In genomic region chr14:65016461-65016860, GRCh38 we compare ENCODE assay signal across 20 cellular contexts. TPM values are rescaled to one million over a fixed set of nuclear protein-coding genes. Genes with fewer than 3 reads are reported as not detected.
"Had no signal": no experiment of that assay in that cellular context is flagged by ENCODE, and none has a peak within 500 bp of the region (broad histone marks: within the 10 kb centered on the region; RNA-seq: fewer than 3 reads in every experiment).

No MANE protein-coding gene starts in this region.

- H3K36me3 ChIP-seq: ovary, uterus had no signal

- H3K4me3 ChIP-seq: adrenal gland, heart left ventricle, left ventricle myocardium inferior, ovary, right lobe of liver, tibial artery, uterus had no signal

- H3K4me3 Mint-ChIP-seq: activated naive CD4-positive, alpha-beta T cell treated with anti-CD3 and anti-CD28 coated beads, Interleukin-2, amount 50 U/mL, for 24 hours; activated T-cell treated with anti-CD3 and anti-CD28 coated beads, Interleukin-2, amount 50 U/mL, for 72 hours; memory B cell; stimulated activated memory B cell treated with anti-CD40 and anti-IgM and Interleukin-4, amounts not matched to agents 10 μg/mL and 1 μg/mL and 100 μg/mL, for 72 hours had no signal

- H3K27ac ChIP-seq: epithelial cell of prostate, heart left ventricle, left ventricle myocardium inferior, ovary, right lobe of liver, tibial artery, uterus had no signal

- H3K27me3 ChIP-seq: adrenal gland, heart left ventricle, ovary, right lobe of liver, tibial artery, uterus had no signal

- H3K27me3 Mint-ChIP-seq: activated naive CD4-positive, alpha-beta T cell treated with anti-CD3 and anti-CD28 coated beads, Interleukin-2, amount 50 U/mL, for 24 hours; memory B cell; stimulated activated memory B cell treated with anti-CD40 and anti-IgM and Interleukin-4, amounts not matched to agents 10 μg/mL and 1 μg/mL and 100 μg/mL, for 72 hours had no signal

- H3K9me3 ChIP-seq: adrenal gland, heart left ventricle, left ventricle myocardium inferior, ovary, right lobe of liver, tibial artery, uterus had no signal

- H3K4me1 Mint-ChIP-seq: activated naive CD4-positive, alpha-beta T cell treated with anti-CD3 and anti-CD28 coated beads, Interleukin-2, amount 50 U/mL, for 24 hours; memory B cell; stimulated activated memory B cell treated with anti-CD40 and anti-IgM and Interleukin-4, amounts not matched to agents 10 μg/mL and 1 μg/mL and 100 μg/mL, for 72 hours had no signal

- H3K9me3 Mint-ChIP-seq: activated naive CD4-positive, alpha-beta T cell treated with anti-CD3 and anti-CD28 coated beads, Interleukin-2, amount 50 U/mL, for 24 hours; activated T-cell treated with anti-CD3 and anti-CD28 coated beads, Interleukin-2, amount 50 U/mL, for 72 hours; memory B cell; stimulated activated memory B cell treated with anti-CD40 and anti-IgM and Interleukin-4, amounts not matched to agents 10 μg/mL and 1 μg/mL and 100 μg/mL, for 72 hours had no signal

- H3K27ac Mint-ChIP-seq: activated naive CD4-positive, alpha-beta T cell treated with anti-CD3 and anti-CD28 coated beads, Interleukin-2, amount 50 U/mL, for 24 hours; activated T-cell treated with anti-CD3 and anti-CD28 coated beads, Interleukin-2, amount 50 U/mL, for 72 hours; memory B cell; stimulated activated memory B cell treated with anti-CD40 and anti-IgM and Interleukin-4, amounts not matched to agents 10 μg/mL and 1 μg/mL and 100 μg/mL, for 72 hours had no signal

- DNase-seq: activated CD4-positive, alpha-beta T cell treated with anti-CD3 and anti-CD28 coated beads, Interleukin-2, amount 50 U/mL, for 1 hour; activated CD8-positive, alpha-beta memory T cell treated with anti-CD3 and anti-CD28 coated beads, Interleukin-2, amount 50 U/mL, for 4 hours; activated effector memory CD4-positive, alpha-beta T cell treated with anti-CD3 and anti-CD28 coated beads, Interleukin-2, amount 50 U/mL, for 16 hours; activated T-cell treated with anti-CD3 and anti-CD28 coated beads, Interleukin-2, amount 50 U/mL, for 72 hours; adrenal gland; dermis blood vessel endothelial cell; heart left ventricle; left ventricle myocardium inferior; ovary; right lobe of liver; small intestine; stimulated activated CD4-positive, alpha-beta T cell treated with anti-CD3 and anti-CD28 coated beads, Interleukin-15, amount 100 ng/mL, for 24 hours; stimulated activated CD4-positive, alpha-beta T cell treated with anti-CD3 and anti-CD28 coated beads, Interleukin-4, amount 100 ng/mL, for 1 hour; tibial artery; uterus had no signal

- H3K4me1 ChIP-seq: uterus had no signal

RNA-seq across cellular contexts. Expression of gene RAB15, which starts 44.3 kb away (rescaled TPM):
- total RNA-seq: bronchial epithelial cell had no signal
